17 cellular contexts compared by ENCODE assay signal in genomic region chr9:89687216-89687615, GRCh38.
DNase-seq lines count a peak whose midpoint lies in the region; ATAC-seq and TF ChIP-seq lines count a peak whose summit lies in the region.
"Had no signal": no experiment of that assay in that cellular context is flagged by ENCODE, and none has a peak within 500 bp of the region (broad histone marks: within the 10 kb centered on the region; RNA-seq: fewer than 3 reads in every experiment).

No MANE protein-coding gene starts in this region.

- no peak overlapping the region for H3K4me3 Mint-ChIP-seq in nephron progenitor cell
- H3K4me3 Mint-ChIP-seq: stimulated activated naive B cell treated with anti-CD40 and anti-IgM and Interleukin-4, amounts not matched to agents 10 μg/mL and 1 μg/mL and 100 μg/mL, for 72 hours had no signal

- no peak for ATAC-seq in HG03039 (IDR thresholded peaks at IDR 0.05; ENCODE audit: unreplicated experiment)
- no peak for ATAC-seq in HG03108 (IDR thresholded peaks at IDR 0.05; ENCODE audit: unreplicated experiment)
- ATAC-seq: stimulated activated naive B cell treated with anti-CD40 and anti-IgM and Interleukin-4, amounts not matched to agents 10 μg/mL and 1 μg/mL and 100 μg/mL, for 72 hours had no signal

- H3K27me3 Mint-ChIP-seq in nephron progenitor cell (ENCODE audit: low read depth, poor library complexity) = peaks cover 8% of the 10 kb centered on the region

- DNase-seq in NCI-H1105 treated with DMSO at 0.1 percent for 48 hours (lab: John Stamatoyannopoulos, UW) (peak; percentile 61), NCI-H1105 (lab: John Stamatoyannopoulos, UW) (no peak), NCI-H2107 (lab: John Stamatoyannopoulos, UW) (peak; percentile 22), SHP77 (lab: John Stamatoyannopoulos, UW) (peak; percentile 68), prostate gland (ENCODE audit: low spot score) (peak; percentile 49), nephron progenitor cell (no peak)
- DNase-seq: activated CD4-positive, alpha-beta T cell treated with anti-CD3 and anti-CD28 coated beads for 4 hours; activated effector memory CD4-positive, alpha-beta T cell treated with Interleukin-2 at 50 U/mL for 16 hours; dermis blood vessel endothelial cell; NCI-H2227 treated with DMSO at 0.1 percent for 48 hours; right lobe of liver; stimulated activated naive B cell treated with anti-CD40 and anti-IgM and Interleukin-4, amounts not matched to agents 10 μg/mL and 1 μg/mL and 100 μg/mL, for 72 hours; tibial artery had no signal

- H3K36me3 Mint-ChIP-seq in nephron progenitor cell (ENCODE audit: low read depth) = no peaks in the 10 kb centered on the region
- H3K36me3 Mint-ChIP-seq: stimulated activated naive B cell treated with anti-CD40 and anti-IgM and Interleukin-4, amounts not matched to agents 10 μg/mL and 1 μg/mL and 100 μg/mL, for 72 hours had no signal

- H3K27ac ChIP-seq in prostate gland = no peak overlapping the region
- H3K27ac ChIP-seq: 22Rv1 had no signal

- intact Hi-C loops in prostate gland (cut with DNase I) = no loop called here

- no peak for TF ChIP-seq CTCF in prostate gland (IDR thresholded peaks at IDR 0.05)
- TF ChIP-seq CTCF in nephron progenitor cell (IDR thresholded peaks at IDR 0.05) = no peak

- no peaks in the 10 kb centered on the region for H3K9me3 Mint-ChIP-seq in nephron progenitor cell
- H3K9me3 Mint-ChIP-seq: stimulated activated naive B cell treated with anti-CD40 and anti-IgM and Interleukin-4, amounts not matched to agents 10 μg/mL and 1 μg/mL and 100 μg/mL, for 72 hours had no signal

- H3K27ac Mint-ChIP-seq in nephron progenitor cell = no peak overlapping the region
- H3K27ac Mint-ChIP-seq: stimulated activated naive B cell treated with anti-CD40 and anti-IgM and Interleukin-4, amounts not matched to agents 10 μg/mL and 1 μg/mL and 100 μg/mL, for 72 hours had no signal

- no peak for TF ChIP-seq POLR2A in prostate gland (IDR thresholded peaks at IDR 0.05)

- peaks cover 29% of the 10 kb centered on the region for H3K4me1 Mint-ChIP-seq in nephron progenitor cell

- H3K4me1 ChIP-seq in prostate gland (replicated peaks) = peaks cover 10% of the 10 kb centered on the region

- H3K9me3 ChIP-seq in prostate gland = no peaks in the 10 kb centered on the region
- H3K9me3 ChIP-seq: right lobe of liver, tibial artery had no signal

- no peaks in the 10 kb centered on the region for H3K27me3 ChIP-seq in prostate gland (replicated peaks; ENCODE audit: insufficient read depth)
- H3K27me3 ChIP-seq: right lobe of liver, tibial artery had no signal

- no peak overlapping the region for H3K4me3 ChIP-seq in prostate gland
- H3K4me3 ChIP-seq: lung, right lobe of liver, tibial artery had no signal

- H3K36me3 ChIP-seq in prostate gland = no peaks in the 10 kb centered on the region
- H3K36me3 ChIP-seq: right lobe of liver, tibial artery had no signal

- WGBS in prostate gland = 66% methylated on average over 3 of the region's 3 CpGs

Comparison
In these comparisons a context has a peak if more than half of its experiments do, and no peak if none do; other contexts are left out.
1. DNase-seq: peak in NCI-H1105 treated with DMSO at 0.1 percent for 48 hours (single experiment), NCI-H2107 (single experiment), SHP77 (2 of 2) and prostate gland (single experiment); none in NCI-H1105 (single experiment) and nephron progenitor cell (single experiment).